In the genomic region with DNA sequence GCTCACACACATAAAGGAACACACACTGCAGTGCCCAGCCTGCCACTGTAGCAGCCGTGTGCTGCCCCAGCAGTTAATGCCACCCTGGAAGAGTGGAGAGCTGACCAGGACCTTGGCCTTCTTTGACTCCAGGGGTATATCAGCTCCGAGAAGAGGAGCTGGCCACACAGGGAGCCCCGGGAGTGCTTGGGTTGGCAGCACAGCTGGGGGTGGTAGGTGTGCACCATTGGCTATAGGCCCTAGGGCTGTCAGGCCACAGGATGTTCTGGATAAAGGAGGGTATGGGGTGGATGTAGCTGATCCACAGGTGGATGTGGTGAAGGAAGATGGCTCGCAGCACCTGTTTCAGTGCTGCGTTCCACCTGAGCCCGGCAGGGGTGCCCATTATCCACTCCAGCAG, we compare ENCODE assay signal across 21 cellular contexts.
"Had no signal": no experiment of that assay in that cellular context is flagged by ENCODE, and none has a peak within 500 bp of the region (broad histone marks: within the 10 kb centered on the region; RNA-seq: fewer than 3 reads in every experiment).

No MANE protein-coding gene starts in this region.

- H3K27me3 ChIP-seq: gastrocnemius medialis, heart right ventricle, left lung, ovary, right lobe of liver, suprapubic skin, tibial artery had no signal

- ATAC-seq: gastrocnemius medialis; left lung; naive thymus-derived CD4-positive, alpha-beta T cell; right lobe of liver; stimulated activated naive CD8-positive, alpha-beta T cell treated with anti-CD3 and anti-CD28 coated beads, Interleukin-15, Interleukin-2, amounts not matched to agents 100 U/mL and 50 U/mL, for 24 hours had no signal

- H3K27ac Mint-ChIP-seq: naive thymus-derived CD4-positive, alpha-beta T cell had no signal

- DNase-seq: central memory CD4-positive, alpha-beta T cell; cortex of kidney; effector CD8-positive, alpha-beta T cell; gastrocnemius medialis; hypothalamus; mesendoderm; naive thymus-derived CD4-positive, alpha-beta T cell; nucleus accumbens; right lobe of liver; stimulated activated CD4-positive, alpha-beta T cell treated with anti-CD3 and anti-CD28 coated beads, Interleukin-2, amount 100 ng/mL, for 24 hours; stimulated activated CD4-positive, alpha-beta T cell treated with anti-CD3 and anti-CD28 coated beads, Interleukin-4, amount 100 ng/mL, for 4 hours; stimulated activated naive CD8-positive, alpha-beta T cell treated with anti-CD3 and anti-CD28 coated beads, Interleukin-15, Interleukin-2, amounts not matched to agents 100 U/mL and 50 U/mL, for 24 hours; tibial artery had no signal

- H3K4me3 Mint-ChIP-seq: naive thymus-derived CD4-positive, alpha-beta T cell; neural crest cell had no signal

- H3K27ac ChIP-seq: dorsolateral prefrontal cortex, gastrocnemius medialis, left lung, ovary, right lobe of liver, skin epidermis, suprapubic skin, tibial artery had no signal

- H3K4me1 ChIP-seq: gastrocnemius medialis, left lung, right lobe of liver, suprapubic skin had no signal

- H3K9me3 ChIP-seq: gastrocnemius medialis, ovary, right lobe of liver, suprapubic skin, tibial artery had no signal

- H3K36me3 ChIP-seq: gastrocnemius medialis, heart right ventricle, left lung, ovary, right lobe of liver, suprapubic skin, tibial artery had no signal

- H3K4me3 ChIP-seq: dorsolateral prefrontal cortex, gastrocnemius medialis, heart right ventricle, left lung, lung, ovary, right lobe of liver, skin epidermis, suprapubic skin, tibial artery had no signal

- H3K4me1 Mint-ChIP-seq: naive thymus-derived CD4-positive, alpha-beta T cell; neural crest cell had no signal
